Comparison of ENCODE assay signal across 1 cellular context in genomic region chr11:96328395-96329010, GRCh38.
TF ChIP-seq lines count a peak whose summit lies in the region.

No MANE protein-coding gene starts in this region.

TF ChIP-seq in GM23338, 12 proteins besides CTCF, POLR2A, EP300 and RAD21 (continued from another document):
- TF ChIP-seq CREB1 (CRISPR knock-in tag; IDR thresholded peaks at IDR 0.05; ENCODE audit: low read depth) (no peak), ZNF114 (CRISPR knock-in tag; IDR thresholded peaks at IDR 0.05) (no peak)
